6 cellular contexts compared by ENCODE assay signal in the genomic region with DNA sequence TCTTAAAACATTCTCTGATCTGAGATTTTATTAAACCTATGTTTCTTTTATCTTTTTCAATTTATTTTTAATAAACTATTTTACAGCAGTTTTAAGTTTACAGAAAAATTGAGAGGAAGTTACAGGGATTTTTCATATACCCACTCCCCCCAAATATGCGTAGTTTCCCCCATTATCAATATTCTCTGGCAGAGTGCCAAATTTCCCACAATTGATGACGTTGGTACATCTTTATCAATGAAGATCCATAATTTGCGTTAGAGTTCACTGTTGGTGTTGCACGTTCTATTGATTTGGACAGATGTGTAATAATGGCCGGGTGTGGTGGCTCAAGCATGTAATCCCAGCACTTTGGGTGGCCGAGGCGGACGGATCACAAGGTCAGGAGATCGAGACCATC.
"Had no signal": no experiment of that assay in that cellular context is flagged by ENCODE, and none has a peak within 500 bp of the region (broad histone marks: within the 10 kb centered on the region; RNA-seq: fewer than 3 reads in every experiment).

No MANE protein-coding gene starts in this region.

- FAIRE-seq: HTR-8/SVneo had no signal

- DNase-seq: IMR-90, KBM-7, KG1 had no signal

- H3K9ac ChIP-seq: KMS-11 had no signal

- H3K4me2 ChIP-seq: KMS-11 had no signal

- H3K27ac ChIP-seq: HL-60, KMS-11 had no signal
